ENCODE assay signal across 9 cellular contexts in genomic region chr5:156475831-156476551, GRCh38.
A peak's percentile ranks its signal among the peaks of the same experiment; 100 is the strongest.
DNase-seq lines count a peak whose midpoint lies in the region; ATAC-seq and TF ChIP-seq lines count a peak whose summit lies in the region.
"Had no signal": no experiment of that assay in that cellular context is flagged by ENCODE, and none has a peak within 500 bp of the region (broad histone marks: within the 10 kb centered on the region; RNA-seq: fewer than 3 reads in every experiment).

No MANE protein-coding gene starts in this region.

- H3K4me3 ChIP-seq in colonic mucosa: no peak overlapping the region
- H3K4me3 ChIP-seq in left lung: no peak overlapping the region
- no peak overlapping the region for H3K4me3 ChIP-seq in thoracic aorta
- H3K4me3 ChIP-seq in HAP-1: no peak overlapping the region

- DNase-seq in DMS 273 (lab: John Stamatoyannopoulos, UW; ENCODE audit: unreplicated experiment) (peak; percentile 53), DMS 273 treated with DMSO at 0.1 percent for 48 hours (lab: John Stamatoyannopoulos, UW) (no peak), colonic mucosa (peak; percentile 22), left lung (peak in 1 of 2 donors; percentile 35), thoracic aorta (ENCODE audit: low spot score) (no peak), HT-29 (ENCODE audit: low spot score) (no peak), HAP-1 (ENCODE audit: low spot score in 2 of 2) (no peak)
- DNase-seq in activated T-cell treated with anti-CD3 and anti-CD28 coated beads, Interleukin-2, amount 50 U/mL, for 24 hours: no peak

- H3K9ac ChIP-seq in colonic mucosa (ENCODE audit: low read depth in 2 of 2, low read length in 2 of 2): no peak overlapping the region

- H3K9me3 ChIP-seq in colonic mucosa (no peaks in the 10 kb centered on the region), left lung (no peaks in the 10 kb centered on the region), thoracic aorta (no peaks in the 10 kb centered on the region), HAP-1 (no peaks in the 10 kb centered on the region)

- no peaks in the 10 kb centered on the region for H3K27me3 ChIP-seq in colonic mucosa
- H3K27me3 ChIP-seq in left lung: no peaks in the 10 kb centered on the region
- H3K27me3 ChIP-seq in thoracic aorta (replicated peaks; ENCODE audit: insufficient read depth): no peaks in the 10 kb centered on the region
- no peaks in the 10 kb centered on the region for H3K27me3 ChIP-seq in HAP-1 (ENCODE audit: low read depth)

- H3K4me3 Mint-ChIP-seq in activated T-cell treated with anti-CD3 and anti-CD28 coated beads, Interleukin-2, amount 50 U/mL, for 24 hours: no peak overlapping the region

- peaks cover 5% of the 10 kb centered on the region for H3K4me1 Mint-ChIP-seq in activated T-cell treated with anti-CD3 and anti-CD28 coated beads, Interleukin-2, amount 50 U/mL, for 24 hours (ENCODE audit: low read depth)

- H3K27me3 Mint-ChIP-seq in activated T-cell treated with anti-CD3 and anti-CD28 coated beads, Interleukin-2, amount 50 U/mL, for 24 hours: peaks cover 13% of the 10 kb centered on the region

- peak; percentile 79 for ATAC-seq in left lung
- ATAC-seq in thoracic aorta (ENCODE audit: insufficient number of reproducible peaks, low FRiP score, low read depth): peak; percentile 79

- H3K4me1 ChIP-seq in colonic mucosa (no peaks in the 10 kb centered on the region), left lung (no peaks in the 10 kb centered on the region), thoracic aorta (ENCODE audit: control insufficient read depth in 1 of 2, low read depth in 2 of 2) (peaks cover 0 to 34% of the 10 kb centered on the region in 2 donors), HAP-1 (peaks cover 10% of the 10 kb centered on the region)

- H3K36me3 Mint-ChIP-seq in activated T-cell treated with anti-CD3 and anti-CD28 coated beads, Interleukin-2, amount 50 U/mL, for 24 hours (ENCODE audit: low read depth): no peaks in the 10 kb centered on the region

- no peaks in the 10 kb centered on the region for H3K36me3 ChIP-seq in colonic mucosa
- H3K36me3 ChIP-seq in left lung: no peaks in the 10 kb centered on the region
- H3K36me3 ChIP-seq in thoracic aorta: no peaks in the 10 kb centered on the region
- no peaks in the 10 kb centered on the region for H3K36me3 ChIP-seq in HAP-1 (replicated peaks)

- no peak overlapping the region for H3K27ac Mint-ChIP-seq in activated T-cell treated with anti-CD3 and anti-CD28 coated beads, Interleukin-2, amount 50 U/mL, for 24 hours

- no peaks in the 10 kb centered on the region for H3K9me3 Mint-ChIP-seq in activated T-cell treated with anti-CD3 and anti-CD28 coated beads, Interleukin-2, amount 50 U/mL, for 24 hours

- H3K27ac ChIP-seq in colonic mucosa: no peak overlapping the region
- H3K27ac ChIP-seq in left lung: peak overlapping the region in 1 of 2 donors; percentile 46
- no peak overlapping the region for H3K27ac ChIP-seq in thoracic aorta
- H3K27ac ChIP-seq: 22Rv1 had no signal

- intact Hi-C loops in colonic mucosa (cut with DNase I): no loop called here
- intact Hi-C loops in left lung (cut with DNase I): no loop called here

- TF ChIP-seq CTCF in colonic mucosa (IDR thresholded peaks at IDR 0.05): no peak
- no peak for TF ChIP-seq CTCF in left lung (IDR thresholded peaks at IDR 0.05)
- no peak for TF ChIP-seq CTCF in thoracic aorta (IDR thresholded peaks at IDR 0.05)

- in situ Hi-C loops in HAP-1 (cut with MboI; ENCODE audit: low sequenced_read_pairs): no loop called here

Comparison
In these comparisons a context has a peak if more than half of its experiments do, and no peak if none do; other contexts are left out.
1. DNase-seq: peak in DMS 273 (single experiment) and colonic mucosa (single experiment); none in DMS 273 treated with DMSO at 0.1 percent for 48 hours (single experiment), thoracic aorta (single experiment), activated T-cell treated with anti-CD3 and anti-CD28 coated beads, Interleukin-2, amount 50 U/mL, for 24 hours (single experiment), HT-29 (single experiment) and HAP-1 (0 of 2).